23 cellular contexts compared by ENCODE assay signal in genomic region chr2:216121255-216121654, GRCh38. TPM values are rescaled to one million over a fixed set of nuclear protein-coding genes. Genes with fewer than 3 reads are reported as not detected.
DNase-seq lines count a peak whose midpoint lies in the region; ATAC-seq and TF ChIP-seq lines count a peak whose summit lies in the region.
"Had no signal": no experiment of that assay in that cellular context is flagged by ENCODE, and none has a peak within 500 bp of the region (broad histone marks: within the 10 kb centered on the region; RNA-seq: fewer than 3 reads in every experiment).

No MANE protein-coding gene starts in this region.

- peaks cover 28% of the 10 kb centered on the region for H4K20me1 ChIP-seq in PC-9 (ENCODE audit: insufficient read depth)

- CTCF ChIA-PET in activated naive CD4-positive, alpha-beta T cell treated with anti-CD3 and anti-CD28 coated beads, Interleukin-2, amount 10 ng/mL, durations not matched to agents 7 days and 5 days (lab: Charles Lee), result interaction anchor here (2.0 to 2.3 kb wide), 2 partner anchors 12 to 22 kb away, joined by 6 to 7 read pairs; no protein-coding TSS in a partner anchor
- CTCF ChIA-PET in PC-9 (lab: Charles Lee), result no interaction called here

- no peak overlapping the region for H3K4me3 ChIP-seq in PC-9
- H3K4me3 ChIP-seq: breast epithelium, GM12878, heart right ventricle, sigmoid colon had no signal

- H3K4me1 Mint-ChIP-seq in activated naive CD4-positive, alpha-beta T cell treated with anti-CD3 and anti-CD28 coated beads, Interleukin-2, amount 10 ng/mL, durations not matched to agents 7 days and 5 days, result peaks cover 75% of the 10 kb centered on the region
- H3K4me1 Mint-ChIP-seq in activated naive CD8-positive, alpha-beta T cell treated with anti-CD3 and anti-CD28 coated beads, Interleukin-2, amount 50 U/mL, for 24 hours, result peaks cover 85% of the 10 kb centered on the region
- peaks cover 19 to 35% of the 10 kb centered on the region in 2 donors for H3K4me1 Mint-ChIP-seq in stimulated activated naive B cell treated with anti-CD40 and anti-IgM and Interleukin-4, amounts not matched to agents 10 μg/mL and 1 μg/mL and 100 μg/mL, for 72 hours

- no peaks in the 10 kb centered on the region for H3K9me3 Mint-ChIP-seq in activated naive CD4-positive, alpha-beta T cell treated with anti-CD3 and anti-CD28 coated beads, Interleukin-2, amount 10 ng/mL, durations not matched to agents 7 days and 5 days
- no peaks in the 10 kb centered on the region for H3K9me3 Mint-ChIP-seq in activated naive CD8-positive, alpha-beta T cell treated with anti-CD3 and anti-CD28 coated beads, Interleukin-2, amount 50 U/mL, for 24 hours
- H3K9me3 Mint-ChIP-seq in stimulated activated naive B cell treated with anti-CD40 and anti-IgM and Interleukin-4, amounts not matched to agents 10 μg/mL and 1 μg/mL and 100 μg/mL, for 72 hours, result no peaks in the 10 kb centered on the region
- H3K9me3 Mint-ChIP-seq: CD8-positive, alpha-beta memory T cell; nephron had no signal

- BruUV-seq in PC-9 (replicated peaks; lab: Mats Ljungman, UMichigan), result no TSS peak

- intact Hi-C loops in PC-9 (cut with micrococcal nuclease; ENCODE audit: unreplicated experiment), result no loop called here

- no peak for DNase-seq in activated naive CD4-positive, alpha-beta T cell treated with anti-CD3 and anti-CD28 coated beads, Interleukin-2, amount 10 ng/mL, durations not matched to agents 7 days and 5 days
- no peak for DNase-seq in activated naive CD4-positive, alpha-beta T cell treated with Interleukin-2 at 50 U/mL for 16 hours
- no peak for DNase-seq in PC-9
- no peak for DNase-seq in activated naive CD8-positive, alpha-beta T cell treated with anti-CD3 and anti-CD28 coated beads, Interleukin-2, amount 50 U/mL, for 24 hours
- DNase-seq in stimulated activated naive B cell treated with anti-CD40 and anti-IgM and Interleukin-4, amounts not matched to agents 10 μg/mL and 1 μg/mL and 100 μg/mL, for 72 hours, result no peak
- no peak for DNase-seq in NCI-H1694 treated with DMSO at 0.1 percent for 48 hours (lab: John Stamatoyannopoulos, UW)
- DNase-seq: activated CD4-positive, alpha-beta T cell treated with anti-CD3 and anti-CD28 coated beads for 1 hour; CD8-positive, alpha-beta memory T cell; cortex of kidney; H7; heart right ventricle; mesendoderm; NCI-H1092 treated with DMSO at 0.1 percent for 48 hours; NCI-H2107; NCI-H524; sigmoid colon; SK-N-SH had no signal

- peaks cover 86% of the 10 kb centered on the region for H3K36me3 ChIP-seq in PC-9 (ENCODE audit: low read depth)

- H3K9me2 ChIP-seq in PC-9 (ENCODE audit: insufficient read depth), result no peaks in the 10 kb centered on the region
- H3K9me2 ChIP-seq: SK-N-SH had no signal

- no peaks in the 10 kb centered on the region for H3K9me3 ChIP-seq in PC-9 (ENCODE audit: insufficient read depth, low read depth)
- H3K9me3 ChIP-seq: breast epithelium, heart right ventricle, sigmoid colon, SK-N-SH had no signal

- H3K4me3 Mint-ChIP-seq in activated naive CD4-positive, alpha-beta T cell treated with anti-CD3 and anti-CD28 coated beads, Interleukin-2, amount 10 ng/mL, durations not matched to agents 7 days and 5 days, result peak overlapping the region; percentile 10
- H3K4me3 Mint-ChIP-seq in activated naive CD8-positive, alpha-beta T cell treated with anti-CD3 and anti-CD28 coated beads, Interleukin-2, amount 50 U/mL, for 24 hours, result peak overlapping the region; percentile 59
- no peak overlapping the region for H3K4me3 Mint-ChIP-seq in stimulated activated naive B cell treated with anti-CD40 and anti-IgM and Interleukin-4, amounts not matched to agents 10 μg/mL and 1 μg/mL and 100 μg/mL, for 72 hours
- H3K4me3 Mint-ChIP-seq: nephron had no signal

- no peaks in the 10 kb centered on the region for H3K27me3 ChIP-seq in PC-9 (ENCODE audit: insufficient read depth, low read depth)
- H3K27me3 ChIP-seq: breast epithelium, heart right ventricle, sigmoid colon had no signal

- H3F3A ChIP-seq in PC-9 (ENCODE audit: insufficient read depth, low read depth), result peaks cover 11% of the 10 kb centered on the region; the same call in 1 of the 2 replicates

- peak overlapping the region; percentile 15; the same call in 1 of the 2 replicates for H3K27ac ChIP-seq in PC-9
- H3K27ac ChIP-seq: breast epithelium, heart right ventricle, RWPE1, sigmoid colon had no signal

- peak overlapping the region; percentile 85 for H3K27ac Mint-ChIP-seq in activated naive CD4-positive, alpha-beta T cell treated with anti-CD3 and anti-CD28 coated beads, Interleukin-2, amount 10 ng/mL, durations not matched to agents 7 days and 5 days
- peak overlapping the region; percentile 94 for H3K27ac Mint-ChIP-seq in activated naive CD8-positive, alpha-beta T cell treated with anti-CD3 and anti-CD28 coated beads, Interleukin-2, amount 50 U/mL, for 24 hours
- peak overlapping the region; percentile 91 for H3K27ac Mint-ChIP-seq in stimulated activated naive B cell treated with anti-CD40 and anti-IgM and Interleukin-4, amounts not matched to agents 10 μg/mL and 1 μg/mL and 100 μg/mL, for 72 hours
- H3K27ac Mint-ChIP-seq: nephron had no signal

- H3K4me2 ChIP-seq in PC-9, result no peak overlapping the region
- H3K4me2 ChIP-seq: SK-N-SH had no signal

- no peak for ATAC-seq in activated naive CD8-positive, alpha-beta T cell treated with anti-CD3 and anti-CD28 coated beads, Interleukin-2, amount 50 U/mL, for 24 hours
- no peak for ATAC-seq in stimulated activated naive B cell treated with anti-CD40 and anti-IgM and Interleukin-4, amounts not matched to agents 10 μg/mL and 1 μg/mL and 100 μg/mL, for 72 hours (replicated peaks)
- ATAC-seq in HG02623 (IDR thresholded peaks at IDR 0.05; ENCODE audit: unreplicated experiment) (no peak), GM19328 (IDR thresholded peaks at IDR 0.05; ENCODE audit: unreplicated experiment) (no peak)
- ATAC-seq: GM12878, heart right ventricle had no signal

- peaks cover 68% of the 10 kb centered on the region for H3K36me3 Mint-ChIP-seq in activated naive CD4-positive, alpha-beta T cell treated with anti-CD3 and anti-CD28 coated beads, Interleukin-2, amount 10 ng/mL, durations not matched to agents 7 days and 5 days
- H3K36me3 Mint-ChIP-seq in activated naive CD8-positive, alpha-beta T cell treated with anti-CD3 and anti-CD28 coated beads, Interleukin-2, amount 50 U/mL, for 24 hours (ENCODE audit: low read depth), result peaks cover 90% of the 10 kb centered on the region
- peaks cover 33 to 46% of the 10 kb centered on the region in 2 donors for H3K36me3 Mint-ChIP-seq in stimulated activated naive B cell treated with anti-CD40 and anti-IgM and Interleukin-4, amounts not matched to agents 10 μg/mL and 1 μg/mL and 100 μg/mL, for 72 hours

- H3K4me1 ChIP-seq in PC-9 (replicated peaks; ENCODE audit: insufficient read depth), result no peaks in the 10 kb centered on the region

- no peak for TF ChIP-seq CTCF in PC-9 (conservative IDR thresholded peaks at IDR 0.05)

- POLR2A ChIA-PET in PC-9 (lab: Charles Lee; ENCODE audit: unreplicated experiment), result no interaction called here

- H3K79me2 ChIP-seq in PC-9 (ENCODE audit: low read depth), result peaks cover 42% of the 10 kb centered on the region

- H3K27me3 Mint-ChIP-seq in activated naive CD4-positive, alpha-beta T cell treated with anti-CD3 and anti-CD28 coated beads, Interleukin-2, amount 10 ng/mL, durations not matched to agents 7 days and 5 days, result no peaks in the 10 kb centered on the region
- no peaks in the 10 kb centered on the region for H3K27me3 Mint-ChIP-seq in activated naive CD8-positive, alpha-beta T cell treated with anti-CD3 and anti-CD28 coated beads, Interleukin-2, amount 50 U/mL, for 24 hours
- no peaks in the 10 kb centered on the region for H3K27me3 Mint-ChIP-seq in stimulated activated naive B cell treated with anti-CD40 and anti-IgM and Interleukin-4, amounts not matched to agents 10 μg/mL and 1 μg/mL and 100 μg/mL, for 72 hours
- H3K27me3 Mint-ChIP-seq: CD8-positive, alpha-beta memory T cell had no signal

- no peak overlapping the region for H2AFZ ChIP-seq in PC-9

RNA-seq across cellular contexts. Expression of gene XRCC5, which starts 12.1 kb away (rescaled TPM):
- total RNA-seq in PC-9 (2021), result 242 and 275 TPM in 2 replicates

RNA-seq across cellular contexts. Expression of gene TMEM169, which starts 39.5 kb away (rescaled TPM):
- 0.46 and 0.58 TPM in 2 replicates for total RNA-seq in PC-9 (2021)

RNA-seq across cellular contexts. Expression of gene PECR, which starts 39.6 kb away (rescaled TPM):
- 10.8 and 16.0 TPM in 2 replicates for total RNA-seq in PC-9 (2021)

Comparison
In these comparisons a context has a peak if more than half of its experiments do, and no peak if none do; other contexts are left out.
1. H3K4me3 Mint-ChIP-seq: peak in activated naive CD4-positive, alpha-beta T cell treated with anti-CD3 and anti-CD28 coated beads, Interleukin-2, amount 10 ng/mL, durations not matched to agents 7 days and 5 days (single experiment) and activated naive CD8-positive, alpha-beta T cell treated with anti-CD3 and anti-CD28 coated beads, Interleukin-2, amount 50 U/mL, for 24 hours (single experiment); none in stimulated activated naive B cell treated with anti-CD40 and anti-IgM and Interleukin-4, amounts not matched to agents 10 μg/mL and 1 μg/mL and 100 μg/mL, for 72 hours (0 of 2).
2. Peak in every context shown above with its lines, with median percentiles within 50 percentile points of each other: H3K27ac Mint-ChIP-seq.